ENCODE assay signal across 13 cellular contexts in genomic region chr5:154118832-154119442, GRCh38.
DNase-seq lines count a peak whose midpoint lies in the region; ATAC-seq and TF ChIP-seq lines count a peak whose summit lies in the region.
"Had no signal": no experiment of that assay in that cellular context is flagged by ENCODE, and none has a peak within 500 bp of the region (broad histone marks: within the 10 kb centered on the region; RNA-seq: fewer than 3 reads in every experiment).

No MANE protein-coding gene starts in this region.

- H4K91ac ChIP-seq in H9 (ENCODE audit: insufficient read length, low read depth, low read length): no peak overlapping the region

- no peaks in the 10 kb centered on the region for H3F3A ChIP-seq in PC-3 (ENCODE audit: low read length, unreplicated experiment)

- H3K27ac ChIP-seq in PC-3 (ENCODE audit: low read length) (no peak overlapping the region), H9 (ENCODE audit: insufficient read length, low read depth, low read length) (no peak overlapping the region)
- H3K27ac ChIP-seq: pancreas, SJCRH30 had no signal

- H3K18ac ChIP-seq in H9 (ENCODE audit: insufficient read length, low read depth, low read length): no peak overlapping the region

- BruUV-seq in PC-3 (replicated peaks; lab: Mats Ljungman, UMichigan): no TSS peak

- no peak overlapping the region for H4K5ac ChIP-seq in H9 (ENCODE audit: insufficient read length, low read depth, low read length)

- H3K27ac Mint-ChIP-seq in H9: no peak overlapping the region; a peak in 1 of 7 replicates
- H3K27ac Mint-ChIP-seq: activated naive CD8-positive, alpha-beta T cell treated with anti-CD3 and anti-CD28 coated beads, Interleukin-2, amount 50 U/mL, for 24 hours had no signal

- H3K4me3 ChIP-seq in PC-3 (ENCODE audit: low read length) (no peak overlapping the region), kidney epithelial cell (ENCODE audit: low read depth, low read length) (no peak overlapping the region)
- H3K4me3 ChIP-seq: pancreas, SJCRH30 had no signal

- intact Hi-C loops in PC-3 (cut with micrococcal nuclease): no loop called here

- H3K36me3 Mint-ChIP-seq in H9 (ENCODE audit: insufficient read depth in 1 of 3, low read depth in 3 of 3): no peaks in the 10 kb centered on the region; a peak in 2 of 7 replicates

- no peak overlapping the region for H3K4ac ChIP-seq in H9 (ENCODE audit: low read depth, low read length)

- H3T11ph ChIP-seq in H9 (ENCODE audit: low read length): no peak overlapping the region

- H3K9me2 ChIP-seq in PC-3 (replicated peaks; ENCODE audit: low read length): no peaks in the 10 kb centered on the region

- H3K4me3 Mint-ChIP-seq in H9: no peak overlapping the region
- H3K4me3 Mint-ChIP-seq: activated naive CD8-positive, alpha-beta T cell treated with anti-CD3 and anti-CD28 coated beads, Interleukin-2, amount 50 U/mL, for 24 hours; immature natural killer cell had no signal

- ATAC-seq in PC-3 (peak; percentile 90), HG02973 (IDR thresholded peaks at IDR 0.05; ENCODE audit: unreplicated experiment) (no peak)
- ATAC-seq: activated naive CD8-positive, alpha-beta T cell treated with anti-CD3 and anti-CD28 coated beads, Interleukin-2, amount 50 U/mL, for 24 hours; pancreas had no signal

- no peak overlapping the region for H2BK120ac ChIP-seq in H9 (ENCODE audit: low read depth, low read length, poor library complexity, severe bottlenecking)

- H3K14ac ChIP-seq in H9 (ENCODE audit: insufficient read depth, low read length): no peak overlapping the region

- H2BK20ac ChIP-seq in H9 (ENCODE audit: low read depth, low read length, poor library complexity, severe bottlenecking): no peak overlapping the region

- H2AFZ ChIP-seq in PC-3 (ENCODE audit: low read length): no peak overlapping the region
- H2AFZ ChIP-seq in H9 (ENCODE audit: low read length): no peak overlapping the region

- no peaks in the 10 kb centered on the region for H4K20me1 ChIP-seq in PC-3 (ENCODE audit: low read length)
- H4K20me1 ChIP-seq in H9 (ENCODE audit: control insufficient read depth, insufficient read depth, insufficient read length): no peaks in the 10 kb centered on the region

- H3K27me3 ChIP-seq in PC-3 (ENCODE audit: low read length) (no peaks in the 10 kb centered on the region), kidney epithelial cell (ENCODE audit: control insufficient read depth, insufficient read depth, low read length) (no peaks in the 10 kb centered on the region), H9 (ENCODE audit: insufficient read depth, low read length) (no peaks in the 10 kb centered on the region)
- H3K27me3 ChIP-seq: pancreas, SJCRH30 had no signal

- H2BK5ac ChIP-seq in H9 (ENCODE audit: insufficient read length, low read length): no peak overlapping the region

- H3K79me2 ChIP-seq in PC-3 (ENCODE audit: low read length): no peaks in the 10 kb centered on the region
- no peaks in the 10 kb centered on the region for H3K79me2 ChIP-seq in H9 (ENCODE audit: insufficient read depth, low read length)

- WGBS in H9 (ENCODE audit: extremely low coverage, insufficient read length, low lambda C conversion rate): no CpG with 5 or more reads among the region's 6 CpGs

- H3K27me3 Mint-ChIP-seq in H9 (ENCODE audit: low read depth): peaks cover 7% of the 10 kb centered on the region

- no peaks in the 10 kb centered on the region for H3K79me1 ChIP-seq in H9 (ENCODE audit: insufficient read depth, low read depth, low read length, poor library complexity, severe bottlenecking)

- H3K56ac ChIP-seq in H9 (ENCODE audit: insufficient read length, low read depth, low read length): no peak overlapping the region

- no peak overlapping the region for H2BK12ac ChIP-seq in H9 (ENCODE audit: insufficient read length, low read depth, low read length)

- H3K4me1 Mint-ChIP-seq in H9: peaks cover 13 to 15% of the 10 kb centered on the region in 2 experiments
- H3K4me1 Mint-ChIP-seq: activated naive CD8-positive, alpha-beta T cell treated with anti-CD3 and anti-CD28 coated beads, Interleukin-2, amount 50 U/mL, for 24 hours; immature natural killer cell had no signal

- no peak overlapping the region for H2AK5ac ChIP-seq in H9 (ENCODE audit: insufficient read length, low read length)

- DNase-seq in DMS79 treated with DMSO at 0.1 percent for 48 hours (lab: John Stamatoyannopoulos, UW): peak; percentile 87
- peak; percentile 11 for DNase-seq in HCEC 1CT
- peak; percentile 83 for DNase-seq in PC-3
- DNase-seq in kidney epithelial cell (ENCODE audit: low read depth): peak; percentile 94
- DNase-seq in stimulated activated naive CD4-positive, alpha-beta T cell treated with Interleukin-2 at 50 U/mL for 16 hours (lab: John Stamatoyannopoulos, UW): no peak
- no peak for DNase-seq in H9
- no peak for DNase-seq in NCI-H1694 treated with DMSO at 0.1 percent for 48 hours (lab: John Stamatoyannopoulos, UW)
- DNase-seq: activated CD4-positive, alpha-beta T cell treated with anti-CD3 and anti-CD28 coated beads, Interleukin-2, amount 50 U/mL, for 4 hours; activated naive CD8-positive, alpha-beta T cell treated with anti-CD3 and anti-CD28 coated beads, Interleukin-2, amount 50 U/mL, for 24 hours; immature natural killer cell; pancreas; SJCRH30 had no signal

- no peak overlapping the region for H4K8ac ChIP-seq in H9 (replicated peaks; ENCODE audit: insufficient read length, low read depth, low read length)

- no peak overlapping the region for H3K23ac ChIP-seq in H9 (ENCODE audit: insufficient read length, low read depth, low read length)

- H3K36me3 ChIP-seq in PC-3 (ENCODE audit: low read depth, low read length): no peaks in the 10 kb centered on the region
- no peaks in the 10 kb centered on the region for H3K36me3 ChIP-seq in kidney epithelial cell (ENCODE audit: control insufficient read depth, insufficient read depth, low read length)
- H3K36me3 ChIP-seq: pancreas, SJCRH30 had no signal

- H3K4me1 ChIP-seq in PC-3 (ENCODE audit: insufficient read depth, low read length) (peaks cover 15% of the 10 kb centered on the region), H9 (ENCODE audit: insufficient read depth, low read length) (no peaks in the 10 kb centered on the region; the same call in 1 of the 2 replicates)
- H3K4me1 ChIP-seq: pancreas, SJCRH30 had no signal

- H2BK15ac ChIP-seq in H9 (ENCODE audit: low read depth, low read length): no peak overlapping the region

- peak; percentile 28; the same call in 1 of the 2 replicates for TF ChIP-seq CTCF in PC-3 (conservative IDR thresholded peaks at IDR 0.05; ENCODE audit: low read depth, low read length)
- peak; percentile 41 for TF ChIP-seq CTCF in kidney epithelial cell (IDR thresholded peaks at IDR 0.05; ENCODE audit: insufficient read depth, low read length, poor library complexity, severe bottlenecking)
- TF ChIP-seq CTCF in H9 (conservative IDR thresholded peaks at IDR 0.05): no peak; the same call in 2 of the 3 replicates

- CTCF ChIA-PET in PC-3 (lab: Charles Lee): no interaction called here

- POLR2A ChIA-PET in PC-3 (lab: Charles Lee; ENCODE audit: unreplicated experiment): no interaction called here

- H3K9me3 ChIP-seq in PC-3 (ENCODE audit: low read length) (no peaks in the 10 kb centered on the region), H9 (ENCODE audit: control insufficient read depth, low read depth, low read length) (no peaks in the 10 kb centered on the region)
- H3K9me3 ChIP-seq: pancreas, SJCRH30 had no signal

- no peak overlapping the region for H3K9ac ChIP-seq in PC-3 (ENCODE audit: low read length)
- no peak overlapping the region for H3K9ac ChIP-seq in H9 (ENCODE audit: extremely low read depth, insufficient read length, low read length)

- H3K4me2 ChIP-seq in PC-3 (ENCODE audit: low read length): peak overlapping the region; percentile 32; the same call in 1 of the 2 replicates
- H3K4me2 ChIP-seq in H9 (ENCODE audit: insufficient read depth, insufficient read length, low read length): no peak overlapping the region

- H3K23me2 ChIP-seq in H9 (ENCODE audit: insufficient read length, low read depth, low read length, poor library complexity, severe bottlenecking): no peaks in the 10 kb centered on the region

- peaks cover 0 to 2% of the 10 kb centered on the region in 2 experiments; a peak in 1 of 5 replicates for H3K9me3 Mint-ChIP-seq in H9
- H3K9me3 Mint-ChIP-seq: activated naive CD8-positive, alpha-beta T cell treated with anti-CD3 and anti-CD28 coated beads, Interleukin-2, amount 50 U/mL, for 24 hours had no signal

Comparison
In these comparisons a context has a peak if more than half of its experiments do, and no peak if none do; other contexts are left out.
1. DNase-seq: peak in DMS79 treated with DMSO at 0.1 percent for 48 hours (single experiment), HCEC 1CT (single experiment), PC-3 (single experiment) and kidney epithelial cell (single experiment); none in stimulated activated naive CD4-positive, alpha-beta T cell treated with Interleukin-2 at 50 U/mL for 16 hours (single experiment), H9 (single experiment) and NCI-H1694 treated with DMSO at 0.1 percent for 48 hours (single experiment).